34 cellular contexts compared by ENCODE assay signal in the genomic region with DNA sequence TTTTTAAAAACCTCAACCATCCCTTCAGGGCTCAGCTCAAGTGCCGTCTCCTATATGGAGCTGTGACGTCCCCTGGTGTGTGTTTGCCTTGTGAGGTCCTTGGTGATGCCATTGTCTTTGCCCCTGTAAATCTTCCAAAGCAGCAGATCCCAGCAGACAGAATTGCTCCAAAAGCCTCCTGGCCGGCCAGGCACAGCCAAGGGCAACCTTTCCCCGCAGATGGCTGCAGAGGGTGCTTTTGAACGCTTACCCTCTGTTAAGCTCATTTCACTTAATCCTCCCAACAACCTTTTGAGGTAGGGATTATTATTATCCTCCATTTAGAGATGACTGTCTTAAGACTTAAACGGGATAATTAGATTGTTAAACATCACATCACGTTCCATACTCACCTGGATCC. TPM values are rescaled to one million over a fixed set of nuclear protein-coding genes. Genes with fewer than 3 reads are reported as not detected.
"Had no signal": no experiment of that assay in that cellular context is flagged by ENCODE, and none has a peak within 500 bp of the region (broad histone marks: within the 10 kb centered on the region; RNA-seq: fewer than 3 reads in every experiment).

No MANE protein-coding gene starts in this region.

- H3K4me1 ChIP-seq: left lung, lower lobe of right lung, parathyroid adenoma, psoas muscle, right lobe of liver, upper lobe of left lung, vagina had no signal

- H3K4me2 ChIP-seq: neural progenitor cell had no signal

- H3K9ac ChIP-seq: neural progenitor cell, parathyroid adenoma had no signal

- H3K27ac Mint-ChIP-seq: immature natural killer cell; mesothelial cell of epicardium; natural killer cell; nephron progenitor cell; neural progenitor cell; stimulated activated memory B cell treated with anti-CD40 and anti-IgM and Interleukin-4, amounts not matched to agents 10 μg/mL and 1 μg/mL and 100 μg/mL, for 72 hours; stimulated activated naive CD8-positive, alpha-beta T cell treated with anti-CD3 and anti-CD28 coated beads, Interleukin-15, amount 100 ng/mL, for 72 hours had no signal

- H3K4me3 ChIP-seq: left lung, lower lobe of right lung, neural progenitor cell, psoas muscle, right lobe of liver, smooth muscle cell, tibial nerve, upper lobe of left lung, vagina had no signal

- H3K36me3 Mint-ChIP-seq: immature natural killer cell; mesothelial cell of epicardium; naive B cell; natural killer cell; stimulated activated memory B cell treated with anti-CD40 and anti-IgM and Interleukin-4, amounts not matched to agents 10 μg/mL and 1 μg/mL and 100 μg/mL, for 72 hours had no signal

- H3K9me3 ChIP-seq: left lung, lower lobe of right lung, neutrophil, psoas muscle, right lobe of liver, tibial nerve, upper lobe of left lung, vagina had no signal

- DNase-seq: immature natural killer cell; kidney; left colon; left lung; lower lobe of right lung; mesendoderm; naive B cell; natural killer cell; nephron progenitor cell; occipital lobe; psoas muscle; right lobe of liver; stimulated activated CD4-positive, alpha-beta T cell treated with anti-CD3 and anti-CD28 coated beads, Interleukin-1b, Interleukin-23, amount 100 ng/mL, for 48 hours; stimulated activated CD4-positive, alpha-beta T cell treated with anti-CD3 and anti-CD28 coated beads, Interleukin-2, amount 100 ng/mL, for 48 hours; stimulated activated CD4-positive, alpha-beta T cell treated with anti-CD3 and anti-CD28 coated beads, Interleukin-4, amount 100 ng/mL, for 4 hours; stimulated activated CD8-positive, alpha-beta memory T cell treated with anti-CD3 and anti-CD28 coated beads, Interleukin-4, amount 100 ng/mL, for 48 hours; stimulated activated naive CD4-positive, alpha-beta T cell treated with Interleukin-2 at 50 U/mL for 16 hours; stimulated activated naive CD8-positive, alpha-beta T cell treated with anti-CD3 and anti-CD28 coated beads, Interleukin-15, amount 100 ng/mL, for 72 hours; substantia nigra; upper lobe of left lung had no signal

- H3K4me1 Mint-ChIP-seq: immature natural killer cell; naive B cell; natural killer cell; stimulated activated memory B cell treated with anti-CD40 and anti-IgM and Interleukin-4, amounts not matched to agents 10 μg/mL and 1 μg/mL and 100 μg/mL, for 72 hours; stimulated activated naive CD8-positive, alpha-beta T cell treated with anti-CD3 and anti-CD28 coated beads, Interleukin-15, amount 100 ng/mL, for 72 hours had no signal

- H3K79me2 ChIP-seq: parathyroid adenoma had no signal

- H2AFZ ChIP-seq: neural progenitor cell, parathyroid adenoma had no signal

- H3K27me3 ChIP-seq: neural progenitor cell, right lobe of liver, tibial nerve, upper lobe of left lung, vagina had no signal

- H3K27ac ChIP-seq: left lung, lower lobe of right lung, neural progenitor cell, neutrophil, parathyroid adenoma, psoas muscle, right lobe of liver, tibial nerve, upper lobe of left lung, vagina had no signal

- H3K36me3 ChIP-seq: left lung, lower lobe of right lung, neural progenitor cell, neutrophil, right lobe of liver, tibial nerve, upper lobe of left lung, vagina had no signal

- H3K4me3 Mint-ChIP-seq: immature natural killer cell; mesothelial cell of epicardium; naive B cell; natural killer cell; nephron progenitor cell; neural progenitor cell; stimulated activated memory B cell treated with anti-CD40 and anti-IgM and Interleukin-4, amounts not matched to agents 10 μg/mL and 1 μg/mL and 100 μg/mL, for 72 hours; stimulated activated naive CD8-positive, alpha-beta T cell treated with anti-CD3 and anti-CD28 coated beads, Interleukin-15, amount 100 ng/mL, for 72 hours had no signal

- H3K9me3 Mint-ChIP-seq: immature natural killer cell; mesothelial cell of epicardium; natural killer cell; nephron progenitor cell; neural progenitor cell; stimulated activated memory B cell treated with anti-CD40 and anti-IgM and Interleukin-4, amounts not matched to agents 10 μg/mL and 1 μg/mL and 100 μg/mL, for 72 hours; stimulated activated naive CD8-positive, alpha-beta T cell treated with anti-CD3 and anti-CD28 coated beads, Interleukin-15, amount 100 ng/mL, for 72 hours had no signal

RNA-seq across cellular contexts. Expression of gene RFX4, which starts 51.4 kb away (rescaled TPM):
- total RNA-seq: kidney, liver, lower lobe of right lung, mesothelial cell of epicardium, mononuclear cell, natural killer cell, osteocyte, posterior vena cava, right lobe of liver, skeletal muscle tissue, smooth muscle cell, tibial nerve, upper lobe of left lung, urinary bladder, vagina had no signal
- polyA plus RNA-seq: immature natural killer cell, liver, psoas muscle, smooth muscle cell, urinary bladder had no signal
